In the genomic region with DNA sequence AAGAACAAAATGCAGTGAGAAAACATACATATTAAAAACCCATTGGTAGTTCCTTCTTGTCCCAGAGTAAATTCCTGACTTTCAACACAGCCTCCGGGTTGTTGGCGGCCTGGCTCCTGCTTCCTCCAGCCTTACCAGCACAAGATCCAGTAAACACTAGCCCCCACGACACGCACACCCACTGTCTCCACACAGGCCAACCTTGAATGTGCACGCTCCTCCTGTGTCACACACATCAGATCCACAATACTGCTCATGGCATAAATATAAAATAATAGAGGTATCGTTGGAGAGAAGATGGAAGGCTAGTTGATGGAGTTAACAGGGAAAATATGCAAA, we compare ENCODE assay signal across 1 cellular context.
A peak's percentile ranks its signal among the peaks of the same experiment; 100 is the strongest.
TF ChIP-seq lines count a peak whose summit lies in the region.

No MANE protein-coding gene starts in this region.

TF ChIP-seq in HepG2, 621 proteins besides CTCF, POLR2A, EP300 and RAD21:
- TF ChIP-seq ZNF552 (CRISPR knock-in tag; IDR thresholded peaks at IDR 0.05; ENCODE audit: borderline replicate concordance) (no peak), TBX3 (IDR thresholded peaks at IDR 0.05; ENCODE audit: borderline replicate concordance) (no peak), GRHL1 (CRISPR knock-in tag; conservative IDR thresholded peaks at IDR 0.05) (no peak), KDM4B (CRISPR knock-in tag; IDR thresholded peaks at IDR 0.05) (no peak), MED13 (CRISPR knock-in tag; IDR thresholded peaks at IDR 0.05) (no peak), ZNF770 (CRISPR knock-in tag; IDR thresholded peaks at IDR 0.05) (0 out of 2 replicates have a peak, but pooled peaks have one; percentile 42), PATZ1 (CRISPR knock-in tag; IDR thresholded peaks at IDR 0.05) (no peak), ZNF276 (CRISPR knock-in tag; IDR thresholded peaks at IDR 0.05; ENCODE audit: low read depth) (no peak), CAMTA2 (CRISPR knock-in tag; IDR thresholded peaks at IDR 0.05; ENCODE audit: borderline replicate concordance) (no peak), ATF7-NPFF (CRISPR knock-in tag; IDR thresholded peaks at IDR 0.05; ENCODE audit: low read depth) (no peak), ZNF589 (CRISPR knock-in tag; conservative IDR thresholded peaks at IDR 0.05) (0 out of 2 replicates have a peak, but pooled peaks have one; percentile 41), ZNF607 (CRISPR knock-in tag; IDR thresholded peaks at IDR 0.05; ENCODE audit: borderline replicate concordance) (no peak), ZNF562 (CRISPR knock-in tag; IDR thresholded peaks at IDR 0.05; ENCODE audit: borderline replicate concordance) (no peak)
TF ChIP-seq in HepG2: peak in this region for 2.
